In the genomic region with DNA sequence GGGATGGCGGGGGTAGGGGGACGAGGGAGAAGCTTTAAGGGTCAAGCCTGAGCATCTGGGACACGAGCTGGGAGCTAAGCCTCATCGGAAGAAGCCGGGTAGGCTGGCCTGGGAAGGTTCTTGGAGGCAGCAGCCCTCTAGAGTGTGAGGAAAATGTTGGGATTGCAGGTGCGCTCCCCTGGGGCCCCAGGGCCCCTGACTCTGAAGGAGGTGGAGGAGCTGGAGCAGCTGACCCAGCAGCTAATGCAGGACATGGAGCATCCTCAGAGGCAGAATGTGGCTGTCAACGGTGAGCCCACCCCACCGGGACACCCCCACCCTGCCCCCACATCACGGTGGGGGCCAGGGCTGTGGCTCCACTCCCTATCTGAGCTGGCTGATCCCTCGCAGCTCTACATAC, we compare ENCODE assay signal across 26 cellular contexts. TPM values are rescaled to one million over a fixed set of nuclear protein-coding genes. Genes with fewer than 3 reads are reported as not detected.
DNase-seq lines count a peak whose midpoint lies in the region; ATAC-seq and TF ChIP-seq lines count a peak whose summit lies in the region.
"Had no signal": no experiment of that assay in that cellular context is flagged by ENCODE, and none has a peak within 500 bp of the region (broad histone marks: within the 10 kb centered on the region; RNA-seq: fewer than 3 reads in every experiment).

No MANE protein-coding gene starts in this region.

- H3K79me2 ChIP-seq in osteoblast (ENCODE audit: insufficient read depth, low read length) = peaks cover 48% of the 10 kb centered on the region

- H3K4me3 Mint-ChIP-seq in natural killer cell treated with Interleukin-12 subunit alpha and Interleukin-12 subunit beta and Interleukin-15 and Interleukin-18, amount 100 ng/mL, for 72 hours = no peak overlapping the region
- H3K4me3 Mint-ChIP-seq in natural killer cell = no peak overlapping the region
- H3K4me3 Mint-ChIP-seq: activated CD4-positive, alpha-beta memory T cell treated with anti-CD3 and anti-CD28 coated beads for 36 hours; memory B cell had no signal

- H3K4me1 ChIP-seq in osteoblast (ENCODE audit: insufficient read depth, low read length) = peaks cover 65% of the 10 kb centered on the region

- H3K4me3 ChIP-seq in coronary artery = peak overlapping the region; percentile 79
- H3K4me3 ChIP-seq in osteoblast (ENCODE audit: insufficient read depth, low read length) = no peak overlapping the region
- H3K4me3 ChIP-seq: adrenal gland, cardiac muscle cell, smooth muscle cell, suprapubic skin had no signal

- H3K4me1 Mint-ChIP-seq in natural killer cell treated with Interleukin-12 subunit alpha and Interleukin-12 subunit beta and Interleukin-15 and Interleukin-18, amount 100 ng/mL, for 72 hours (ENCODE audit: low read depth in 2 of 2) = peaks cover 6 to 11% of the 10 kb centered on the region in 2 donors
- H3K4me1 Mint-ChIP-seq in natural killer cell = peaks cover 0 to 7% of the 10 kb centered on the region in 2 donors

- peaks cover 93% of the 10 kb centered on the region for H4K20me1 ChIP-seq in osteoblast (ENCODE audit: insufficient read depth, low read length)

- no peak for ATAC-seq in natural killer cell treated with Interleukin-12 subunit alpha and Interleukin-12 subunit beta and Interleukin-15 and Interleukin-18, amount 100 ng/mL, for 72 hours
- ATAC-seq in natural killer cell (no peak), HG02884 (IDR thresholded peaks at IDR 0.05; ENCODE audit: unreplicated experiment) (no peak)

- no peaks in the 10 kb centered on the region for H3K27me3 ChIP-seq in osteoblast (ENCODE audit: insufficient read depth, low read length)
- H3K27me3 ChIP-seq: adrenal gland, cardiac muscle cell, suprapubic skin had no signal

- H3K27ac Mint-ChIP-seq in natural killer cell treated with Interleukin-12 subunit alpha and Interleukin-12 subunit beta and Interleukin-15 and Interleukin-18, amount 100 ng/mL, for 72 hours = no peak overlapping the region
- H3K27ac Mint-ChIP-seq in natural killer cell = peak overlapping the region in 1 of 2 donors; percentile 8
- H3K27ac Mint-ChIP-seq: activated CD4-positive, alpha-beta memory T cell treated with anti-CD3 and anti-CD28 coated beads for 36 hours; memory B cell had no signal

- no peaks in the 10 kb centered on the region for H3K9me3 ChIP-seq in osteoblast (ENCODE audit: low read depth, low read length)
- H3K9me3 ChIP-seq: adrenal gland, suprapubic skin had no signal

- no peaks in the 10 kb centered on the region for H3K9me3 Mint-ChIP-seq in natural killer cell treated with Interleukin-12 subunit alpha and Interleukin-12 subunit beta and Interleukin-15 and Interleukin-18, amount 100 ng/mL, for 72 hours
- no peaks in the 10 kb centered on the region for H3K9me3 Mint-ChIP-seq in natural killer cell
- H3K9me3 Mint-ChIP-seq: activated CD4-positive, alpha-beta memory T cell treated with anti-CD3 and anti-CD28 coated beads for 36 hours; memory B cell had no signal

- no peak overlapping the region for H2AFZ ChIP-seq in osteoblast (ENCODE audit: low read length)

- intact Hi-C loops in natural killer cell (cut with micrococcal nuclease) = no loop called here

- no peaks in the 10 kb centered on the region for H3K36me3 Mint-ChIP-seq in natural killer cell treated with Interleukin-12 subunit alpha and Interleukin-12 subunit beta and Interleukin-15 and Interleukin-18, amount 100 ng/mL, for 72 hours
- no peaks in the 10 kb centered on the region for H3K36me3 Mint-ChIP-seq in natural killer cell

- no peaks in the 10 kb centered on the region for H3K27me3 Mint-ChIP-seq in natural killer cell treated with Interleukin-12 subunit alpha and Interleukin-12 subunit beta and Interleukin-15 and Interleukin-18, amount 100 ng/mL, for 72 hours
- no peaks in the 10 kb centered on the region for H3K27me3 Mint-ChIP-seq in natural killer cell (ENCODE audit: low read depth in 2 of 2)
- H3K27me3 Mint-ChIP-seq: activated CD4-positive, alpha-beta memory T cell treated with anti-CD3 and anti-CD28 coated beads for 36 hours; memory B cell had no signal

- H3K4me2 ChIP-seq in osteoblast (ENCODE audit: insufficient read depth, low read length) = no peak overlapping the region
- H3K4me2 ChIP-seq: smooth muscle cell had no signal

- H3K27ac ChIP-seq in coronary artery = peak overlapping the region; percentile 66 to 95
- no peak overlapping the region for H3K27ac ChIP-seq in osteoblast (ENCODE audit: low read depth, low read length)
- H3K27ac ChIP-seq: adrenal gland, C4-2B, cardiac muscle cell, HL-60, suprapubic skin had no signal

- H3K36me3 ChIP-seq in osteoblast (ENCODE audit: insufficient read depth, low read length) = peaks cover 88% of the 10 kb centered on the region

- DNase-seq in natural killer cell treated with Interleukin-12 subunit alpha and Interleukin-12 subunit beta and Interleukin-15 and Interleukin-18, amount 100 ng/mL, for 72 hours (ENCODE audit: low spot score) = peak; percentile 39
- no peak for DNase-seq in natural killer cell
- no peak for DNase-seq in coronary artery (ENCODE audit: low spot score)
- DNase-seq in osteoblast (ENCODE audit: insufficient read length, low spot score, missing footprints) = peak; percentile 55
- no peak for DNase-seq in NCI-H2227 treated with DMSO at 0.1 percent for 48 hours (lab: John Stamatoyannopoulos, UW)
- DNase-seq in epidermal melanocyte (ENCODE audit: insufficient read length, low spot score) = no peak
- DNase-seq: activated CD4-positive, alpha-beta memory T cell treated with anti-CD3 and anti-CD28 coated beads for 36 hours; adrenal gland; cortex of kidney; EL; head of caudate nucleus; NCI-H1092; NCI-H2029 treated with DMSO at 0.1 percent for 48 hours; NCI-H345; NCI-H82; occipital lobe; T-helper 9 cell had no signal

- TF ChIP-seq CTCF in natural killer cell (IDR thresholded peaks at IDR 0.05) (no peak), coronary artery (IDR thresholded peaks at IDR 0.05) (no peak), osteoblast (IDR thresholded peaks at IDR 0.05; ENCODE audit: extremely low read depth, low read depth, low read length) (no peak)

RNA-seq across cellular contexts. Expression of a gene that starts 6.9 kb away (rescaled TPM):
- total RNA-seq in natural killer cell treated with Interleukin-12 subunit alpha and Interleukin-12 subunit beta and Interleukin-15 and Interleukin-18, amount 100 ng/mL, for 72 hours = 100 to 1,000 TPM in 1 of 2 donors, 10 to 100 TPM in 1; 81.6 to 114 TPM
- total RNA-seq in natural killer cell (100 to 1,000 TPM; 168 to 219 (median 186) TPM), osteoblast (38.9 and 47.4 TPM in 2 replicates)

RNA-seq across cellular contexts. Expression of a gene that starts 20.6 kb away (rescaled TPM):
- under 1 TPM in 1 of 2 donors, not detected in 1; 0.21 TPM for total RNA-seq in natural killer cell treated with Interleukin-12 subunit alpha and Interleukin-12 subunit beta and Interleukin-15 and Interleukin-18, amount 100 ng/mL, for 72 hours
- 1 to 10 TPM in 2 of 3 donors, not detected in 1; 1.0 to 1.2 TPM for total RNA-seq in natural killer cell
- total RNA-seq in osteoblast = not detected in 2 replicates
- total RNA-seq: myocyte, occipital lobe, OCI-LY7 had no signal

RNA-seq across cellular contexts. Expression of a gene that starts 25.5 kb away (rescaled TPM):
- 1 to 10 TPM; 2.9 TPM for total RNA-seq in natural killer cell treated with Interleukin-12 subunit alpha and Interleukin-12 subunit beta and Interleukin-15 and Interleukin-18, amount 100 ng/mL, for 72 hours
- total RNA-seq in natural killer cell = 1 to 10 TPM; 2.3 to 2.8 (median 2.5) TPM
- total RNA-seq in osteoblast = 1.2 and 1.4 TPM in 2 replicates
- total RNA-seq: OCI-LY7 had no signal

RNA-seq across cellular contexts. Expression of a gene that starts 55.2 kb away (rescaled TPM):
- total RNA-seq in natural killer cell treated with Interleukin-12 subunit alpha and Interleukin-12 subunit beta and Interleukin-15 and Interleukin-18, amount 100 ng/mL, for 72 hours = not detected
- total RNA-seq in natural killer cell = under 1 TPM in 1 of 3 donors, not detected in 2; 0.40 TPM
- total RNA-seq in osteoblast = not detected in 2 replicates
- total RNA-seq: activated CD4-positive, alpha-beta memory T cell treated with anti-CD3 and anti-CD28 coated beads for 36 hours; cardiac muscle cell; myocyte; occipital lobe; OCI-LY7; smooth muscle cell; suprapubic skin had no signal

Comparison
In these comparisons a context has a peak if more than half of its experiments do, and no peak if none do; other contexts are left out.
1. DNase-seq: peak in natural killer cell treated with Interleukin-12 subunit alpha and Interleukin-12 subunit beta and Interleukin-15 and Interleukin-18, amount 100 ng/mL, for 72 hours (single experiment) and osteoblast (single experiment); none in natural killer cell (single experiment), coronary artery (single experiment), NCI-H2227 treated with DMSO at 0.1 percent for 48 hours (single experiment) and epidermal melanocyte (single experiment).